In genomic region chr12:27711957-27712356, GRCh38 we compare ENCODE assay signal across 7 cellular contexts. TPM values are rescaled to one million over a fixed set of nuclear protein-coding genes. Genes with fewer than 3 reads are reported as not detected.
DNase-seq lines count a peak whose midpoint lies in the region; ATAC-seq and TF ChIP-seq lines count a peak whose summit lies in the region.

No MANE protein-coding gene starts in this region.

- peaks cover 18% of the 10 kb centered on the region; the same call in 1 of the 2 replicates for H3F3A ChIP-seq in GM23248 (ENCODE audit: insufficient read depth)

- peak overlapping the region; percentile 92 for H3K4me2 ChIP-seq in GM23248 (ENCODE audit: unreplicated experiment)
- peak overlapping the region; percentile 80 for H3K4me2 ChIP-seq in OCI-LY3 (ENCODE audit: low read length)
- H3K4me2 ChIP-seq in parathyroid adenoma (ENCODE audit: low read length): peak overlapping the region; percentile 83

- H3K27ac ChIP-seq in GM23248 (peak overlapping the region; percentile 94; the same call in 1 of the 2 replicates), OCI-LY3 (ENCODE audit: low read length) (no peak overlapping the region), dorsolateral prefrontal cortex (no peak overlapping the region), parathyroid adenoma (no peak overlapping the region)

- H4K20me1 ChIP-seq in GM23248 (ENCODE audit: insufficient read depth): no peaks in the 10 kb centered on the region; the same call in 1 of the 2 replicates
- H4K20me1 ChIP-seq in OCI-LY3 (ENCODE audit: insufficient read depth, low read length): peaks cover 11% of the 10 kb centered on the region

- WGBS in GM23248 (ENCODE audit: low coverage in 1 of 2, low lambda C conversion rate in 2 of 2, missing lambda C conversion rate in 2 of 2), 2 experiments: 97 to 98% methylated on average over 3 of the region's 3 CpGs

- H3K4me1 ChIP-seq in GM23248 (ENCODE audit: insufficient read depth): peaks cover 6% of the 10 kb centered on the region; the same call in 1 of the 2 replicates
- peaks cover 12% of the 10 kb centered on the region for H3K4me1 ChIP-seq in OCI-LY3 (ENCODE audit: low read length)
- peaks cover 7% of the 10 kb centered on the region for H3K4me1 ChIP-seq in parathyroid adenoma

- H3K9me3 ChIP-seq in GM23248 (ENCODE audit: low read depth): no peaks in the 10 kb centered on the region
- no peaks in the 10 kb centered on the region for H3K9me3 ChIP-seq in OCI-LY3 (ENCODE audit: insufficient read depth, low read length)
- H3K9me3 ChIP-seq in parathyroid adenoma (ENCODE audit: control insufficient read depth, low read length): no peaks in the 10 kb centered on the region

- H3K27me3 ChIP-seq in GM23248 (replicated peaks; ENCODE audit: insufficient read depth): no peaks in the 10 kb centered on the region
- no peaks in the 10 kb centered on the region for H3K27me3 ChIP-seq in OCI-LY3 (ENCODE audit: low read depth, low read length)
- H3K27me3 ChIP-seq in dorsolateral prefrontal cortex: no peaks in the 10 kb centered on the region
- H3K27me3 ChIP-seq in parathyroid adenoma (ENCODE audit: control insufficient read depth, insufficient read depth, low read length): no peaks in the 10 kb centered on the region

- H3K4me3 ChIP-seq in GM23248: peak overlapping the region; percentile 98
- H3K4me3 ChIP-seq in OCI-LY3 (ENCODE audit: low read length): peak overlapping the region; percentile 96
- H3K4me3 ChIP-seq in dorsolateral prefrontal cortex: peak overlapping the region in 41 of 59 donors; percentile 72 to 100 (median 92)
- no peak overlapping the region for H3K4me3 ChIP-seq in parathyroid adenoma (ENCODE audit: low read depth, low read length)

- intact Hi-C loops in dorsolateral prefrontal cortex (cut with DNase I): loop anchor here (2.0 to 5.0 kb wide), 3 partner anchors 67 to 190 kb away; partner anchors contain the start of genes KLHL42 (in 1 of the 2), MANSC4 (in 1 of the 2) and PPFIBP1 (in 1 of the 2)

- TF ChIP-seq CTCF in OCI-LY3 (IDR thresholded peaks at IDR 0.05; ENCODE audit: low read depth, low read length): no peak
- no peak for TF ChIP-seq CTCF in dorsolateral prefrontal cortex (IDR thresholded peaks at IDR 0.05 in 54 of 56, conservative IDR thresholded peaks at IDR 0.05 in 2 of 56; ENCODE audit: low read depth in 1 of 56, partially characterized antibody in 56 of 56)
- no peak for TF ChIP-seq CTCF in parathyroid adenoma (IDR thresholded peaks at IDR 0.05)

- no peak for ATAC-seq in HG03196 (IDR thresholded peaks at IDR 0.05; ENCODE audit: unreplicated experiment)

- in situ Hi-C loops in GM23248 (cut with MboI): no loop called here

- peak overlapping the region; percentile 97 for H3K9ac ChIP-seq in GM23248
- H3K9ac ChIP-seq in OCI-LY3 (ENCODE audit: low read length): peak overlapping the region; percentile 88
- no peak overlapping the region for H3K9ac ChIP-seq in parathyroid adenoma

- DNase-seq in GM23248 (no peak), dorsolateral prefrontal cortex (no peak), cerebellar nuclear complex (lab: John Stamatoyannopoulos, UW) (no peak), GOT3 (lab: John Stamatoyannopoulos, UW) (no peak)

- H3K79me2 ChIP-seq in GM23248 (ENCODE audit: insufficient read depth) (peaks cover 63% of the 10 kb centered on the region), OCI-LY3 (ENCODE audit: low read length) (peaks cover 50% of the 10 kb centered on the region), parathyroid adenoma (peaks cover 28% of the 10 kb centered on the region)

- H3K9me2 ChIP-seq in GM23248 (ENCODE audit: insufficient read depth): no peaks in the 10 kb centered on the region

- peaks cover 5% of the 10 kb centered on the region; the same call in 1 of the 2 replicates for H3K36me3 ChIP-seq in GM23248 (ENCODE audit: low read depth)
- H3K36me3 ChIP-seq in OCI-LY3 (replicated peaks; ENCODE audit: low read depth, low read length): peaks cover 9% of the 10 kb centered on the region
- H3K36me3 ChIP-seq in parathyroid adenoma (ENCODE audit: control insufficient read depth, insufficient read depth, low read length): no peaks in the 10 kb centered on the region

- H2AFZ ChIP-seq in GM23248: no peak overlapping the region
- H2AFZ ChIP-seq in OCI-LY3 (ENCODE audit: low read depth, low read length): no peak overlapping the region
- no peak overlapping the region for H2AFZ ChIP-seq in parathyroid adenoma

RNA-seq across cellular contexts. Expression of gene MRPS35, which starts 1.3 kb away (rescaled TPM):
- 40.3 and 55.9 TPM in 2 replicates for total RNA-seq in GM23248 (2014; rRNA removed; shearing (Covaris generic))
- 65.6 and 66.7 TPM in 2 replicates for polyA plus RNA-seq in GM23248 (2016; fragmentation: Nextera tagmentation; extraction: Ambion mirVana)
- 10 to 100 TPM; 35.5 to 83.3 (median 51.5) TPM for total RNA-seq in dorsolateral prefrontal cortex

RNA-seq across cellular contexts. Expression of gene REP15, which starts 15.7 kb away (rescaled TPM):
- total RNA-seq in GM23248 (2014; rRNA removed; shearing (Covaris generic)): 0.51 and 0.54 TPM in 2 replicates
- polyA plus RNA-seq in GM23248 (2016; fragmentation: Nextera tagmentation; extraction: Ambion mirVana): 0.60 and 1.5 TPM in 2 replicates
- total RNA-seq in dorsolateral prefrontal cortex: 10 to 100 TPM in 1 of 120 experiments, 1 to 10 TPM in 115, under 1 TPM in 4; 0.46 to 10.1 (median 3.3) TPM
